Comparison of ENCODE assay signal across 28 cellular contexts in the genomic region with DNA sequence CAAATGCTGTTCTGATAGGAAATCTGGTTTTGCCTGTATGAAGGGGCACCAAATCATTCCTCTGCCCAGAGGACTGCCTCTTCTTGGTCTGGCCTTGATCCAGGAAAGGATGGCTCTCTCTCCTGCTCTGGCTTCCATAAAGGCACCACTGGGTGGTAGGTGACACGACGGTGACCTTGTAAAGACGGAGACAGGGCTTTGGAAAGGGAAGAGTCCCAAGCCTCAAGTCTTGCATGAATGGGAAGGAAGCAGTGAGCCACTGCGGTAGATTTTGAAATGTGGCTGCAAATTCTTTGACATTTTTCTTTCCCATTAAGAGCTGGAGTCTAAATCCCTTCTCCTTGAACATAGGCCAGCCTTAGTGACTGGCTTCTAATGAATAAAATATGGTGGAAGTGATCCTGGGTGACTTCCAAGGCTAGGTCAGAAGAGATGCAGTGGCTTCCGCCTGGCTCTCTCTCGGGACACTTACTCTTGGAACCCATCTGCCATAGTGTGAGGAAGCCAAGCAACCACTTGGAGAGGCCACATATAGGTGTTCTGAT.
A peak's percentile ranks its signal among the peaks of the same experiment; 100 is the strongest.
DNase-seq lines count a peak whose midpoint lies in the region; ATAC-seq and TF ChIP-seq lines count a peak whose summit lies in the region.
"Had no signal": no experiment of that assay in that cellular context is flagged by ENCODE, and none has a peak within 500 bp of the region (broad histone marks: within the 10 kb centered on the region; RNA-seq: fewer than 3 reads in every experiment).

No MANE protein-coding gene starts in this region.

- no peak for TF ChIP-seq CTCF in type B pancreatic cell (conservative IDR thresholded peaks at IDR 0.05)

- H3K27ac ChIP-seq in GM23248 (no peak overlapping the region), neuronal stem cell (replicated peaks; ENCODE audit: low read length) (no peak overlapping the region)
- H3K27ac ChIP-seq: heart left ventricle, stomach, transverse colon had no signal

- H2AFZ ChIP-seq in GM23248 (no peak overlapping the region), neuronal stem cell (ENCODE audit: low read length) (peak overlapping the region; percentile 49)

- no peak overlapping the region for H2BK15ac ChIP-seq in neuronal stem cell (ENCODE audit: low read length)

- H3K4me2 ChIP-seq in GM23248 (ENCODE audit: unreplicated experiment): no peak overlapping the region
- no peak overlapping the region for H3K4me2 ChIP-seq in neuronal stem cell (ENCODE audit: insufficient read depth, low read length, poor library complexity, severe bottlenecking)

- H3K9ac ChIP-seq in GM23248 (no peak overlapping the region), neuronal stem cell (ENCODE audit: low read depth, low read length, poor library complexity) (no peak overlapping the region)

- no peak overlapping the region for H2BK120ac ChIP-seq in neuronal stem cell (ENCODE audit: low read depth, low read length)

- no peak overlapping the region for H4K91ac ChIP-seq in neuronal stem cell (ENCODE audit: low read depth, low read length, poor library complexity)

- in situ Hi-C loops in GM23248 (cut with MboI): no loop called here

- no peak overlapping the region for H4K8ac ChIP-seq in neuronal stem cell (ENCODE audit: low read depth, low read length)

- no peaks in the 10 kb centered on the region for H3K79me2 ChIP-seq in GM23248 (ENCODE audit: insufficient read depth)

- H3K4me3 Mint-ChIP-seq in type B pancreatic cell: no peak overlapping the region
- H3K4me3 Mint-ChIP-seq: activated naive CD4-positive, alpha-beta T cell treated with anti-CD3 and anti-CD28 coated beads, Interleukin-2, amount 10 ng/mL, durations not matched to agents 7 days and 5 days; activated T-helper 1 cell treated with anti-CD3 and anti-CD28 coated beads, Interleukin-12 subunit alpha, Interleukin-12 subunit beta, Interleukin-2, Interleukin-4 antibody, amounts not matched to agents 30 ng/mL and 10 ng/mL and 1 ng/mL, durations not matched to agents 14 hours and 24 hours and 36 hours; CD4-positive, alpha-beta memory T cell; mesothelial cell of epicardium; WTC11 had no signal

- peaks cover 3% of the 10 kb centered on the region; the same call in 1 of the 2 replicates for H3K4me1 ChIP-seq in GM23248 (ENCODE audit: insufficient read depth)
- peaks cover 4 to 5% of the 10 kb centered on the region in 2 donors for H3K4me1 ChIP-seq in neuronal stem cell (ENCODE audit: control insufficient read depth in 2 of 2, insufficient read depth in 1 of 2, low read depth in 1 of 2, low read length in 2 of 2)

- peaks cover 16% of the 10 kb centered on the region for H3K4me1 Mint-ChIP-seq in type B pancreatic cell (ENCODE audit: unreplicated experiment)
- H3K4me1 Mint-ChIP-seq: naive B cell had no signal

- no peaks in the 10 kb centered on the region for H3F3A ChIP-seq in GM23248 (ENCODE audit: insufficient read depth)

- H3K36me3 Mint-ChIP-seq in type B pancreatic cell: no peaks in the 10 kb centered on the region
- H3K36me3 Mint-ChIP-seq: activated naive CD4-positive, alpha-beta T cell treated with anti-CD3 and anti-CD28 coated beads, Interleukin-2, amount 10 ng/mL, durations not matched to agents 7 days and 5 days; CD4-positive, alpha-beta memory T cell; mesothelial cell of epicardium; naive B cell; WTC11 had no signal

- H3K36me3 ChIP-seq in GM23248 (ENCODE audit: low read depth) (no peaks in the 10 kb centered on the region), neuronal stem cell (replicated peaks in 1 of 2; ENCODE audit: control insufficient read depth in 2 of 2, insufficient read depth in 2 of 2, low read length in 2 of 2) (no peaks in the 10 kb centered on the region)
- H3K36me3 ChIP-seq: heart left ventricle, stomach, transverse colon had no signal

- H4K20me1 ChIP-seq in GM23248 (ENCODE audit: insufficient read depth): no peaks in the 10 kb centered on the region

- no peak overlapping the region for H2BK5ac ChIP-seq in neuronal stem cell (ENCODE audit: low read length)

- H3K9me2 ChIP-seq in GM23248 (ENCODE audit: insufficient read depth): no peaks in the 10 kb centered on the region

- no peak overlapping the region for H3K4ac ChIP-seq in neuronal stem cell (ENCODE audit: low read length)

- no peak overlapping the region for H2AK5ac ChIP-seq in neuronal stem cell (ENCODE audit: low read depth, low read length)

- H3K9me3 ChIP-seq in GM23248 (ENCODE audit: low read depth) (no peaks in the 10 kb centered on the region), neuronal stem cell (replicated peaks in 1 of 2; ENCODE audit: control insufficient read depth in 2 of 2, insufficient read depth in 1 of 2, low read depth in 1 of 2, low read length in 2 of 2) (no peaks in the 10 kb centered on the region)
- H3K9me3 ChIP-seq: heart left ventricle, transverse colon had no signal

- H3K27me3 ChIP-seq in GM23248 (replicated peaks; ENCODE audit: insufficient read depth) (no peaks in the 10 kb centered on the region), neuronal stem cell (ENCODE audit: control insufficient read depth in 3 of 3, insufficient read depth in 3 of 3, low read depth in 1 of 3, low read length in 3 of 3) (peaks cover 0 to 7% (median 0%) of the 10 kb centered on the region in 3 experiments)
- H3K27me3 ChIP-seq: stomach, transverse colon had no signal

- 14 to 23% methylated on average over 6 of the region's 6 CpGs for WGBS in GM23248 (ENCODE audit: low coverage in 1 of 2, low lambda C conversion rate in 2 of 2, missing lambda C conversion rate in 2 of 2), 2 experiments
- no CpG with 5 or more reads among the region's 6 CpGs for WGBS in neuronal stem cell (ENCODE audit: extremely low coverage in 2 of 2, insufficient read length in 2 of 2, insufficient replicate concordance in 1 of 2), 2 donors

- H3K18ac ChIP-seq in neuronal stem cell (ENCODE audit: low read length): no peak overlapping the region

- no peaks in the 10 kb centered on the region for H3K27me3 Mint-ChIP-seq in type B pancreatic cell
- H3K27me3 Mint-ChIP-seq: CD4-positive, alpha-beta memory T cell; effector memory CD8-positive, alpha-beta T cell had no signal

- no peaks in the 10 kb centered on the region for H3K79me1 ChIP-seq in neuronal stem cell (ENCODE audit: low read depth, low read length)

- no peak overlapping the region for H2BK12ac ChIP-seq in neuronal stem cell (ENCODE audit: low read length)

- no peak overlapping the region for H3K23ac ChIP-seq in neuronal stem cell (ENCODE audit: low read depth, low read length, poor library complexity)

- H3K9me3 Mint-ChIP-seq in type B pancreatic cell: peaks cover 7% of the 10 kb centered on the region
- H3K9me3 Mint-ChIP-seq: activated naive CD4-positive, alpha-beta T cell treated with anti-CD3 and anti-CD28 coated beads, Interleukin-2, amount 10 ng/mL, durations not matched to agents 7 days and 5 days; activated T-helper 1 cell treated with anti-CD3 and anti-CD28 coated beads, Interleukin-12 subunit alpha, Interleukin-12 subunit beta, Interleukin-2, Interleukin-4 antibody, amounts not matched to agents 30 ng/mL and 10 ng/mL and 1 ng/mL, durations not matched to agents 14 hours and 24 hours and 36 hours; CD4-positive, alpha-beta memory T cell; effector memory CD8-positive, alpha-beta T cell had no signal

- H3K27ac Mint-ChIP-seq in type B pancreatic cell: no peak overlapping the region
- H3K27ac Mint-ChIP-seq: activated naive CD4-positive, alpha-beta T cell treated with anti-CD3 and anti-CD28 coated beads, Interleukin-2, amount 10 ng/mL, durations not matched to agents 7 days and 5 days; activated T-helper 1 cell treated with anti-CD3 and anti-CD28 coated beads, Interleukin-12 subunit alpha, Interleukin-12 subunit beta, Interleukin-2, Interleukin-4 antibody, amounts not matched to agents 30 ng/mL and 10 ng/mL and 1 ng/mL, durations not matched to agents 14 hours and 24 hours and 36 hours; mesothelial cell of epicardium; naive B cell; WTC11 had no signal

- no peak for ATAC-seq in GM19452 (IDR thresholded peaks at IDR 0.05; ENCODE audit: unreplicated experiment)
- ATAC-seq: GM12878, heart left ventricle, PC-3 had no signal

- DNase-seq in AG20443 (ENCODE audit: low spot score): peak; percentile 30
- peak; percentile 42 for DNase-seq in GM23248
- peak; percentile 28 for DNase-seq in RPMI7951 (ENCODE audit: low read depth)
- DNase-seq in neuronal stem cell (ENCODE audit: low spot score): no peak
- DNase-seq in NCI-H1694 treated with DMSO at 0.1 percent for 48 hours (lab: John Stamatoyannopoulos, UW): no peak
- DNase-seq in type B pancreatic cell (ENCODE audit: extremely low spot score, unreplicated experiment): no peak
- DNase-seq: activated CD8-positive, alpha-beta memory T cell treated with anti-CD3 and anti-CD28 coated beads, Interleukin-2, amount 50 U/mL, for 4 hours; activated naive CD4-positive, alpha-beta T cell treated with anti-CD3 and anti-CD28 coated beads, Interleukin-2, amount 10 ng/mL, durations not matched to agents 7 days and 5 days; amygdala; CD4-positive, alpha-beta memory T cell; cortex of kidney; effector memory CD8-positive, alpha-beta T cell; erythroblast; heart left ventricle; naive B cell; NCI-H1092 treated with DMSO at 0.1 percent for 48 hours; NCI-H2029; NCI-H226; PC-3; Right ventricle myocardium superior; stimulated activated CD8-positive, alpha-beta memory T cell treated with anti-CD3 and anti-CD28 coated beads, Interleukin-4, amount 100 ng/mL, for 48 hours; stomach; transverse colon had no signal

- H3K4me3 ChIP-seq in GM23248: no peak overlapping the region
- H3K4me3 ChIP-seq in neuronal stem cell (ENCODE audit: low read length in 2 of 2): no peak overlapping the region
- H3K4me3 ChIP-seq: GM12878, heart left ventricle, stomach, transverse colon had no signal

- H3K14ac ChIP-seq in neuronal stem cell (ENCODE audit: low read length): no peak overlapping the region

Comparison
In these comparisons a context has a peak if more than half of its experiments do, and no peak if none do; other contexts are left out.
1. DNase-seq: peak in AG20443 (single experiment), GM23248 (single experiment) and RPMI7951 (single experiment); none in neuronal stem cell (single experiment), NCI-H1694 treated with DMSO at 0.1 percent for 48 hours (single experiment) and type B pancreatic cell (single experiment).